1 cellular context compared by ENCODE assay signal in genomic region chr12:93425736-93426363, GRCh38.
TF ChIP-seq lines count a peak whose summit lies in the region.

No MANE protein-coding gene starts in this region.

TF ChIP-seq in K562, 482 proteins besides CTCF, POLR2A, EP300 and RAD21:
- TF ChIP-seq ZBTB33 (CRISPR knock-in tag; IDR thresholded peaks at IDR 0.05) (no peak), C11orf30 (IDR thresholded peaks at IDR 0.05; ENCODE audit: low read depth) (0 out of 2 replicates have a peak, but pooled peaks have one; percentile 7)
